Comparison of ENCODE assay signal across 18 cellular contexts in the genomic region with DNA sequence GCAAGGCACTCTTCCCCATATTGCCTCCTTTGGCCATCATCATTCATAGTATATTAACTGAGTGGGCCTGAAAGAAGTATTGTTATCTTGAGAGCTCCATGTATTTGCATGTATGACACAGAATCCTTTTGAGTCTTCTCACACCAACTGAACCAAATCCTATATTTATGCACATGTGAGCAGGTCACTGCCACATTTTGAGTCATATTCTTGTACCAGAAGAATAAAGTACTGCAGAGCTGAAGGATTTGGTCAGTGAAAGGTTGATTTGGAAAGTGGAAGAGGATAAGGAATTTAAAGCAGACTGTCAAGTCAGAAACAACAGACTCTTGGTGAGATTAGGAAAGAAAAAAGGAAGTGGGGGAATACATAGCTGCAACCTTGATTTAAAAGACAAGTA.
A peak's percentile ranks its signal among the peaks of the same experiment; 100 is the strongest.
DNase-seq lines count a peak whose midpoint lies in the region; ATAC-seq, FAIRE-seq and TF ChIP-seq lines count a peak whose summit lies in the region.
"Had no signal": no experiment of that assay in that cellular context is flagged by ENCODE, and none has a peak within 500 bp of the region (broad histone marks: within the 10 kb centered on the region; RNA-seq: fewer than 3 reads in every experiment).

No MANE protein-coding gene starts in this region.

- TF ChIP-seq CTCF in GM12878 (IDR thresholded peaks at IDR 0.05 in 2 of 3, conservative IDR thresholded peaks at IDR 0.05 in 1 of 3; ENCODE audit: control insufficient read depth in 2 of 3, extremely low read depth in 1 of 3, insufficient read depth in 1 of 3, low read depth in 3 of 3, low read length in 3 of 3): no peak
- no peak for TF ChIP-seq CTCF in Calu3 (IDR thresholded peaks at IDR 0.05; ENCODE audit: unreplicated experiment)

- no peak for TF ChIP-seq RAD21 in GM12878 (IDR thresholded peaks at IDR 0.05; ENCODE audit: insufficient read depth, low read depth, low read length)

- H3K79me2 ChIP-seq in GM12878 (ENCODE audit: control insufficient read depth, insufficient read depth, low read length): peaks cover 45% of the 10 kb centered on the region

- CTCF ChIA-PET in activated CD8-positive, alpha-beta memory T cell treated with anti-CD3 and anti-CD28 coated beads, Interleukin-2, amount 10 ng/mL, durations not matched to agents 7 days and 5 days (lab: Charles Lee): interaction anchor here (1.5 to 1.7 kb wide), 3 partner anchors 15 to 126 kb away, joined by 4 to 7 read pairs (median 5); no protein-coding TSS in a partner anchor
- CTCF ChIA-PET in GM12878 (lab: Yijun Ruan, JAX): interaction anchor here (0.8 to 1.8 kb wide), 4 partner anchors 13 to 124 kb away, joined by 3 to 8 read pairs (median 3); no protein-coding TSS in a partner anchor
- CTCF ChIA-PET in Calu3 (lab: Charles Lee): interaction anchor here (3.2 kb wide), 1 partner anchor 11 kb away, joined by 11 read pairs; no protein-coding TSS in a partner anchor

- H3K27me3 ChIP-seq in GM12878 (replicated peaks in 1 of 2; ENCODE audit: control insufficient read depth in 2 of 2, insufficient read depth in 2 of 2, low read length in 1 of 2): no peaks in the 10 kb centered on the region

- TF ChIP-seq POLR2A in GM12878 (IDR thresholded peaks at IDR 0.05; ENCODE audit: low read depth, low read length): no peak

- no peak overlapping the region for H3K4me2 ChIP-seq in GM12878 (ENCODE audit: control insufficient read depth, insufficient read depth)

- SMC1A ChIA-PET in GM12878 (lab: Charles Lee; ENCODE audit: uncharacterized antibody, unreplicated experiment): interaction anchor here (0.9 to 1.5 kb wide), 3 partner anchors 14 to 61 kb away, joined by 3 read pairs; no protein-coding TSS in a partner anchor

- RAD21 ChIA-PET in GM12878 (lab: Charles Lee; ENCODE audit: unreplicated experiment): interaction anchor here (0.6 to 1.4 kb wide), 2 partner anchors 121 to 1036 kb away, joined by 3 read pairs; partner anchors contain the start of gene ARID5B

- in situ Hi-C loops in GM12878 (cut with MboI): no loop called here

- no peaks in the 10 kb centered on the region for H4K20me1 ChIP-seq in GM12878 (ENCODE audit: control insufficient read depth, insufficient read depth)

- H3K27ac ChIP-seq in GM12878 (ENCODE audit: control insufficient read depth, insufficient read depth): peak overlapping the region; percentile 45; the same call in 1 of the 2 replicates

- H3K27ac Mint-ChIP-seq in activated CD8-positive, alpha-beta memory T cell treated with anti-CD3 and anti-CD28 coated beads, Interleukin-2, amount 10 ng/mL, durations not matched to agents 7 days and 5 days: peak overlapping the region; percentile 69
- H3K27ac Mint-ChIP-seq in stimulated activated memory B cell treated with anti-CD40 and anti-IgM and Interleukin-4, amounts not matched to agents 10 μg/mL and 1 μg/mL and 100 μg/mL, for 72 hours: peak overlapping the region; percentile 99
- H3K27ac Mint-ChIP-seq in Calu3 (ENCODE audit: unreplicated experiment): no peak overlapping the region

- H3K36me3 Mint-ChIP-seq in activated CD8-positive, alpha-beta memory T cell treated with anti-CD3 and anti-CD28 coated beads, Interleukin-2, amount 10 ng/mL, durations not matched to agents 7 days and 5 days: peaks cover 49% of the 10 kb centered on the region
- peaks cover 59% of the 10 kb centered on the region for H3K36me3 Mint-ChIP-seq in stimulated activated memory B cell treated with anti-CD40 and anti-IgM and Interleukin-4, amounts not matched to agents 10 μg/mL and 1 μg/mL and 100 μg/mL, for 72 hours
- H3K36me3 Mint-ChIP-seq in Calu3 (ENCODE audit: insufficient read depth, unreplicated experiment): no peaks in the 10 kb centered on the region

- peaks cover 62% of the 10 kb centered on the region for H3K4me1 Mint-ChIP-seq in activated CD8-positive, alpha-beta memory T cell treated with anti-CD3 and anti-CD28 coated beads, Interleukin-2, amount 10 ng/mL, durations not matched to agents 7 days and 5 days
- H3K4me1 Mint-ChIP-seq in stimulated activated memory B cell treated with anti-CD40 and anti-IgM and Interleukin-4, amounts not matched to agents 10 μg/mL and 1 μg/mL and 100 μg/mL, for 72 hours: peaks cover 85% of the 10 kb centered on the region
- peaks cover 30% of the 10 kb centered on the region for H3K4me1 Mint-ChIP-seq in Calu3 (ENCODE audit: low read depth, unreplicated experiment)

- H3K4me3 ChIP-seq in GM12878: no peak overlapping the region

- H3K9me3 Mint-ChIP-seq in activated CD8-positive, alpha-beta memory T cell treated with anti-CD3 and anti-CD28 coated beads, Interleukin-2, amount 10 ng/mL, durations not matched to agents 7 days and 5 days (ENCODE audit: low read depth): peaks cover 2% of the 10 kb centered on the region
- H3K9me3 Mint-ChIP-seq in stimulated activated memory B cell treated with anti-CD40 and anti-IgM and Interleukin-4, amounts not matched to agents 10 μg/mL and 1 μg/mL and 100 μg/mL, for 72 hours: peaks cover 4% of the 10 kb centered on the region
- H3K9me3 Mint-ChIP-seq in Calu3 (ENCODE audit: low read depth, unreplicated experiment): no peaks in the 10 kb centered on the region
- H3K9me3 Mint-ChIP-seq: CD8-positive, alpha-beta memory T cell had no signal

- H3K9ac ChIP-seq in GM12878 (ENCODE audit: control insufficient read depth, insufficient read depth, low read length): no peak overlapping the region

- intact Hi-C loops in GM12878 (cut with micrococcal nuclease; ENCODE audit: unreplicated experiment) (no loop called here), Calu3 (cut with micrococcal nuclease; ENCODE audit: unreplicated experiment) (no loop called here)

- DNase-seq in activated CD8-positive, alpha-beta memory T cell treated with anti-CD3 and anti-CD28 coated beads, Interleukin-2, amount 10 ng/mL, durations not matched to agents 7 days and 5 days: no peak
- DNase-seq in activated CD8-positive, alpha-beta memory T cell treated with anti-CD3 and anti-CD28 coated beads, Interleukin-2, amount 50 U/mL, for 4 hours: no peak
- DNase-seq in GM12878 (ENCODE audit: low read depth, low spot score): no peak
- DNase-seq in NCI-H526 (lab: John Stamatoyannopoulos, UW): no peak
- no peak for DNase-seq in DMS114 treated with DMSO at 0.1 percent for 48 hours (lab: John Stamatoyannopoulos, UW; ENCODE audit: unreplicated experiment)
- DNase-seq in Calu3: no peak
- DNase-seq: caudate nucleus; CD8-positive, alpha-beta memory T cell; effector memory CD4-positive, alpha-beta T cell; EL; head of caudate nucleus; NCI-H1436; NCI-H2171 treated with DMSO at 0.1 percent for 48 hours had no signal

- BruUV-seq in GM12878 (replicated peaks; lab: Mats Ljungman, UMichigan) (no TSS peak), Calu3 (replicated peaks; lab: Mats Ljungman, UMichigan) (no TSS peak)

- no peak overlapping the region for H2AFZ ChIP-seq in GM12878 (ENCODE audit: control insufficient read depth, low read depth, low read length)

- no peak for ATAC-seq in activated CD8-positive, alpha-beta memory T cell treated with anti-CD3 and anti-CD28 coated beads, Interleukin-2, amount 10 ng/mL, durations not matched to agents 7 days and 5 days
- peak; percentile 66 for ATAC-seq in HG02610 (IDR thresholded peaks at IDR 0.05; ENCODE audit: unreplicated experiment)
- peak; percentile 32 for ATAC-seq in GM12878
- no peak for ATAC-seq in stimulated activated memory B cell treated with anti-CD40 and anti-IgM and Interleukin-4, amounts not matched to agents 10 μg/mL and 1 μg/mL and 100 μg/mL, for 72 hours
- ATAC-seq: HCT116 had no signal

- peaks cover 51% of the 10 kb centered on the region for H3K4me1 ChIP-seq in GM12878 (ENCODE audit: control insufficient read depth, insufficient read depth, low read length)

- H3K4me3 Mint-ChIP-seq in activated CD8-positive, alpha-beta memory T cell treated with anti-CD3 and anti-CD28 coated beads, Interleukin-2, amount 10 ng/mL, durations not matched to agents 7 days and 5 days: no peak overlapping the region
- no peak overlapping the region for H3K4me3 Mint-ChIP-seq in stimulated activated memory B cell treated with anti-CD40 and anti-IgM and Interleukin-4, amounts not matched to agents 10 μg/mL and 1 μg/mL and 100 μg/mL, for 72 hours
- no peak overlapping the region for H3K4me3 Mint-ChIP-seq in Calu3 (ENCODE audit: low read depth, unreplicated experiment)

- POLR2A ChIA-PET in GM12878 (lab: Charles Lee): no interaction called here

- TF ChIP-seq EP300 in GM12878 (IDR thresholded peaks at IDR 0.05; ENCODE audit: borderline replicate concordance in 1 of 2, control insufficient read depth in 1 of 2, low read depth in 2 of 2, low read length in 2 of 2): no peak

- peaks cover 12% of the 10 kb centered on the region; the same call in 2 of the 3 replicates for H3K9me3 ChIP-seq in GM12878 (replicated peaks; ENCODE audit: control insufficient read depth, insufficient read depth, low read length)

- no peaks in the 10 kb centered on the region for H3K27me3 Mint-ChIP-seq in activated CD8-positive, alpha-beta memory T cell treated with anti-CD3 and anti-CD28 coated beads, Interleukin-2, amount 10 ng/mL, durations not matched to agents 7 days and 5 days
- no peaks in the 10 kb centered on the region for H3K27me3 Mint-ChIP-seq in stimulated activated memory B cell treated with anti-CD40 and anti-IgM and Interleukin-4, amounts not matched to agents 10 μg/mL and 1 μg/mL and 100 μg/mL, for 72 hours
- no peaks in the 10 kb centered on the region for H3K27me3 Mint-ChIP-seq in Calu3 (ENCODE audit: unreplicated experiment)
- H3K27me3 Mint-ChIP-seq: CD8-positive, alpha-beta memory T cell had no signal

- no peak for FAIRE-seq in GM12878 (lab: Jason Lieb, UNC)
- FAIRE-seq: islet of Langerhans, urothelium cell line had no signal

- peaks cover 1 to 5% of the 10 kb centered on the region in 2 experiments; a peak in 2 of 4 replicates for H3K36me3 ChIP-seq in GM12878 (ENCODE audit: control insufficient read depth in 2 of 2, insufficient read depth in 2 of 2, low read length in 1 of 2)

TF ChIP-seq in GM12878, 131 proteins besides CTCF, POLR2A, EP300 and RAD21 (continues in another document):
- TF ChIP-seq HDAC2 (IDR thresholded peaks at IDR 0.05) (no peak), SMC3 (IDR thresholded peaks at IDR 0.05; ENCODE audit: borderline replicate concordance, low read length) (no peak), MLLT1 (IDR thresholded peaks at IDR 0.05) (no peak), SRF (IDR thresholded peaks at IDR 0.05; ENCODE audit: low read depth in 2 of 2, low read length in 2 of 2) (no peak), MEF2A (IDR thresholded peaks at IDR 0.05; ENCODE audit: insufficient read depth, low read depth, low read length) (0 out of 2 replicates have a peak, but pooled peaks have one; percentile 2)

Comparison
In these comparisons a context has a peak if more than half of its experiments do, and no peak if none do; other contexts are left out.
1. ATAC-seq: peak in HG02610 (single experiment) and GM12878 (single experiment); none in activated CD8-positive, alpha-beta memory T cell treated with anti-CD3 and anti-CD28 coated beads, Interleukin-2, amount 10 ng/mL, durations not matched to agents 7 days and 5 days (single experiment) and stimulated activated memory B cell treated with anti-CD40 and anti-IgM and Interleukin-4, amounts not matched to agents 10 μg/mL and 1 μg/mL and 100 μg/mL, for 72 hours (single experiment).